In the genomic region with DNA sequence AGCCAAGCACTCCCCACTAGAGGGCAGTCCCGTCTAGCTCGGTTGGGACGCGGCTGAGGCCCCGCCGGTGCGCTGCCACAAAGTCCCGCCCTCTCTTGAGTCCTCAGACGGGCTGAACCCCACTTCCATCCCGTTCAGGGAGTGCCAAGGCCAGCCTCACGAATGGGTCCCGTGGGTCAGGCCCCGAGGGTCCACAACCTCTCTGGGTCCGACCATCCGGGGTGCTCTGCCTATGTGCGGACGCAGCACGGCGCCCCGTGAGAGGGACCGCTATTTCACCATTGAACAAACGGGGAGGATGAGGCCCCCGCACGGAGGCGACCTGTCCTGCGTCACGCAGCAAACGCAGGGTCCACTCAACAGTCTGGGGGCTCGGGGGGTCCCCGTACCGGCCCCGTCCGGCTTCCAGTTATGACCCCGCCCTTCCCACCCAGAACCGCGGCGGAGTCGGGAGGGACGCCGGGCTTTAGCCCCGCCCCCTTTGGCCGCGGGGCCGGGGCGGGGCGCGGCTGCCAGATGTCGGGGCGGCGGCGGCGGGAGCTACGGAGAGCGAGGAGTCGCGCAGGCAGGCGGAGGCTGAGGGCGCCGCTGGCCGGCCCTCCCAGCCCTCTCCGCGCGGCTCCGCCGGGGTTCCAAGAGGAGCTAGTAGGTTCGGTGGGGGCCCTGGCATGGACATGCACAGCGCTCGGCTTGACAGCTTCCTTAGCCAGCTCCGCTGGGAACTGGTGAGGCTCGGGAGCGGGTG, we compare ENCODE assay signal across 1 cellular context.
A peak's percentile ranks its signal among the peaks of the same experiment; 100 is the strongest.
TF ChIP-seq lines count a peak whose summit lies in the region.

A gene (plus strand): TSS at position 543 of the 745 bp plus-strand sequence. CDS start 132 bp downstream, at position 675.

TF ChIP-seq in HEK293, 187 proteins besides CTCF, POLR2A, EP300 and RAD21 (continued from another document):
- TF ChIP-seq, protein P1, sequence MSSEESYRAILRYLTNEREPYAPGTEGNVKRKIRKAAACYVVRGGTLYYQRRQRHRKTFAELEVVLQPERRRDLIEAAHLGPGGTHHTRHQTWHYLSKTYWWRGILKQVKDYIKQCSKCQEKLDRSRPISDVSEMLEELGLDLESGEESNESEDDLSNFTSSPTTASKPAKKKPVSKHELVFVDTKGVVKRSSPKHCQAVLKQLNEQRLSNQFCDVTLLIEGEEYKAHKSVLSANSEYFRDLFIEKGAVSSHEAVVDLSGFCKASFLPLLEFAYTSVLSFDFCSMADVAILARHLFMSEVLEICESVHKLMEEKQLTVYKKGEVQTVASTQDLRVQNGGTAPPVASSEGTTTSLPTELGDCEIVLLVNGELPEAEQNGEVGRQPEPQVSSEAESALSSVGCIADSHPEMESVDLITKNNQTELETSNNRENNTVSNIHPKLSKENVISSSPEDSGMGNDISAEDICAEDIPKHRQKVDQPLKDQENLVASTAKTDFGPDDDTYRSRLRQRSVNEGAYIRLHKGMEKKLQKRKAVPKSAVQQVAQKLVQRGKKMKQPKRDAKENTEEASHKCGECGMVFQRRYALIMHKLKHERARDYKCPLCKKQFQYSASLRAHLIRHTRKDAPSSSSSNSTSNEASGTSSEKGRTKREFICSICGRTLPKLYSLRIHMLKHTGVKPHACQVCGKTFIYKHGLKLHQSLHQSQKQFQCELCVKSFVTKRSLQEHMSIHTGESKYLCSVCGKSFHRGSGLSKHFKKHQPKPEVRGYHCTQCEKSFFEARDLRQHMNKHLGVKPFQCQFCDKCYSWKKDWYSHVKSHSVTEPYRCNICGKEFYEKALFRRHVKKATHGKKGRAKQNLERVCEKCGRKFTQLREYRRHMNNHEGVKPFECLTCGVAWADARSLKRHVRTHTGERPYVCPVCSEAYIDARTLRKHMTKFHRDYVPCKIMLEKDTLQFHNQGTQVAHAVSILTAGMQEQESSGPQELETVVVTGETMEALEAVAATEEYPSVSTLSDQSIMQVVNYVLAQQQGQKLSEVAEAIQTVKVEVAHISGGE (tag by site-specific recombination; conservative IDR thresholded peaks at IDR 0.05; ENCODE audit: low read depth), result no peak
- TF ChIP-seq ZFP69B (tag by site-specific recombination; IDR thresholded peaks at IDR 0.05) (no peak), GLIS1 (tag by site-specific recombination; IDR thresholded peaks at IDR 0.05) (peak; percentile 28; the same call in 1 of the 2 replicates), ZNF366 (tag by site-specific recombination; conservative IDR thresholded peaks at IDR 0.05) (no peak), ZNF416 (tag by site-specific recombination; IDR thresholded peaks at IDR 0.05) (no peak), ZNF610 (tag by site-specific recombination; IDR thresholded peaks at IDR 0.05; ENCODE audit: borderline replicate concordance) (no peak), ZBTB21 (tag by site-specific recombination; IDR thresholded peaks at IDR 0.05) (no peak), ZEB2 (tag by site-specific recombination; IDR thresholded peaks at IDR 0.05) (peak; percentile 76; the same call in 1 of the 2 replicates), MYNN (tag by site-specific recombination; IDR thresholded peaks at IDR 0.05; ENCODE audit: borderline replicate concordance) (no peak), GLIS2 (tag by site-specific recombination; IDR thresholded peaks at IDR 0.05) (peak; percentile 31; the same call in 1 of the 2 replicates), ZBTB1 (tag by site-specific recombination; IDR thresholded peaks at IDR 0.05) (no peak)
